Comparison of ENCODE assay signal across 2 cellular contexts in the genomic region with DNA sequence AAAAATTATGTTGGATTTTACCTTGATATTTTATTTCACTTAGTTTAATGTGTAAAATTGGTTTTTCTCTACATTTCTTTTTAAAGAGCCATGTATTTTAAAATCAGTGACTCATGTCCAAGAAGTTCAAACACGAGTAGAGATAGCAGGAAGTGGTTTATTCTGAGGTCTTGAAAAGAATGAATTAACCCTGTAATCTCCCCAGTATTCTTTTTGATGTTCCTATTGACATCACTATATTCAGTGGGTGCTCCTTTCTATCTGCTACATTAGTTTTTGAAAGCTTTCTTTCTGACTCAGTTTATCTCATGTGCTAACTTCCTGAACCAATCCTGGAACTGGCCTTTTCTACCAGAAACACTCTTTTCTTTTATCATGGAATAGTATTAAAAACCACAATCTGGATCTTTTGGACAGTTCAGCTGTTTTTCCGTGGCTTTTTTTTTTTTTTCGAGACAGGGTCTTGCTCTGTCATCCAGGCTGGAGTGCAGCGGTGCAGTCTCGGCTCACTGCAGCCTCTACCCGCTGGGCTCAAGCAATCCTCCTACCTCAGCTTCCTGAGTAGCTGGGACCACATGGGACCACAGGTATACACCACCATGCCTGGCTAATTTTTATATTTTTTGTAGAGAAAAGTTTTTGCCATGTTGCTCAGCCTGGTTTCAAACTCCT.
A peak's percentile ranks its signal among the peaks of the same experiment; 100 is the strongest.
TF ChIP-seq lines count a peak whose summit lies in the region.

No MANE protein-coding gene starts in this region.

TF ChIP-seq in IMR-90, 13 proteins besides CTCF, POLR2A, EP300 and RAD21:
- TF ChIP-seq FOS (IDR thresholded peaks at IDR 0.05; ENCODE audit: low read depth, low read length) (peak; percentile 20; the same call in 1 of the 2 replicates), CHD1 (IDR thresholded peaks at IDR 0.05; ENCODE audit: low read depth, low read length) (no peak)

TF ChIP-seq in GM12878, 131 proteins besides CTCF, POLR2A, EP300 and RAD21:
- no peak for TF ChIP-seq HDGF (IDR thresholded peaks at IDR 0.05)
- TF ChIP-seq, protein P1, sequence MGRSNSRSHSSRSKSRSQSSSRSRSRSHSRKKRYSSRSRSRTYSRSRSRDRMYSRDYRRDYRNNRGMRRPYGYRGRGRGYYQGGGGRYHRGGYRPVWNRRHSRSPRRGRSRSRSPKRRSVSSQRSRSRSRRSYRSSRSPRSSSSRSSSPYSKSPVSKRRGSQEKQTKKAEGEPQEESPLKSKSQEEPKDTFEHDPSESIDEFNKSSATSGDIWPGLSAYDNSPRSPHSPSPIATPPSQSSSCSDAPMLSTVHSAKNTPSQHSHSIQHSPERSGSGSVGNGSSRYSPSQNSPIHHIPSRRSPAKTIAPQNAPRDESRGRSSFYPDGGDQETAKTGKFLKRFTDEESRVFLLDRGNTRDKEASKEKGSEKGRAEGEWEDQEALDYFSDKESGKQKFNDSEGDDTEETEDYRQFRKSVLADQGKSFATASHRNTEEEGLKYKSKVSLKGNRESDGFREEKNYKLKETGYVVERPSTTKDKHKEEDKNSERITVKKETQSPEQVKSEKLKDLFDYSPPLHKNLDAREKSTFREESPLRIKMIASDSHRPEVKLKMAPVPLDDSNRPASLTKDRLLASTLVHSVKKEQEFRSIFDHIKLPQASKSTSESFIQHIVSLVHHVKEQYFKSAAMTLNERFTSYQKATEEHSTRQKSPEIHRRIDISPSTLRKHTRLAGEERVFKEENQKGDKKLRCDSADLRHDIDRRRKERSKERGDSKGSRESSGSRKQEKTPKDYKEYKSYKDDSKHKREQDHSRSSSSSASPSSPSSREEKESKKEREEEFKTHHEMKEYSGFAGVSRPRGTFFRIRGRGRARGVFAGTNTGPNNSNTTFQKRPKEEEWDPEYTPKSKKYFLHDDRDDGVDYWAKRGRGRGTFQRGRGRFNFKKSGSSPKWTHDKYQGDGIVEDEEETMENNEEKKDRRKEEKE (IDR thresholded peaks at IDR 0.05), result no peak
- TF ChIP-seq, protein P2, sequence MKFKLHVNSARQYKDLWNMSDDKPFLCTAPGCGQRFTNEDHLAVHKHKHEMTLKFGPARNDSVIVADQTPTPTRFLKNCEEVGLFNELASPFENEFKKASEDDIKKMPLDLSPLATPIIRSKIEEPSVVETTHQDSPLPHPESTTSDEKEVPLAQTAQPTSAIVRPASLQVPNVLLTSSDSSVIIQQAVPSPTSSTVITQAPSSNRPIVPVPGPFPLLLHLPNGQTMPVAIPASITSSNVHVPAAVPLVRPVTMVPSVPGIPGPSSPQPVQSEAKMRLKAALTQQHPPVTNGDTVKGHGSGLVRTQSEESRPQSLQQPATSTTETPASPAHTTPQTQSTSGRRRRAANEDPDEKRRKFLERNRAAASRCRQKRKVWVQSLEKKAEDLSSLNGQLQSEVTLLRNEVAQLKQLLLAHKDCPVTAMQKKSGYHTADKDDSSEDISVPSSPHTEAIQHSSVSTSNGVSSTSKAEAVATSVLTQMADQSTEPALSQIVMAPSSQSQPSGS (IDR thresholded peaks at IDR 0.05; ENCODE audit: low read length), result peak; percentile 31; the same call in 1 of the 2 replicates
- TF ChIP-seq GABPA (IDR thresholded peaks at IDR 0.05; ENCODE audit: low read depth), result peak; percentile 44; the same call in 1 of the 2 replicates
- TF ChIP-seq RUNX3 (IDR thresholded peaks at IDR 0.05; ENCODE audit: low read length), result peak; percentile 80
- TF ChIP-seq JUNB (IDR thresholded peaks at IDR 0.05), result peak; percentile 50
- no peak for TF ChIP-seq TCF12 (IDR thresholded peaks at IDR 0.05; ENCODE audit: low read depth, low read length)
- peak; percentile 59; the same call in 1 of the 2 replicates for TF ChIP-seq NFIC (IDR thresholded peaks at IDR 0.05; ENCODE audit: low read depth, low read length)
- peak; percentile 84 for TF ChIP-seq TCF7 (IDR thresholded peaks at IDR 0.05; ENCODE audit: borderline replicate concordance)
